In the genomic region with DNA sequence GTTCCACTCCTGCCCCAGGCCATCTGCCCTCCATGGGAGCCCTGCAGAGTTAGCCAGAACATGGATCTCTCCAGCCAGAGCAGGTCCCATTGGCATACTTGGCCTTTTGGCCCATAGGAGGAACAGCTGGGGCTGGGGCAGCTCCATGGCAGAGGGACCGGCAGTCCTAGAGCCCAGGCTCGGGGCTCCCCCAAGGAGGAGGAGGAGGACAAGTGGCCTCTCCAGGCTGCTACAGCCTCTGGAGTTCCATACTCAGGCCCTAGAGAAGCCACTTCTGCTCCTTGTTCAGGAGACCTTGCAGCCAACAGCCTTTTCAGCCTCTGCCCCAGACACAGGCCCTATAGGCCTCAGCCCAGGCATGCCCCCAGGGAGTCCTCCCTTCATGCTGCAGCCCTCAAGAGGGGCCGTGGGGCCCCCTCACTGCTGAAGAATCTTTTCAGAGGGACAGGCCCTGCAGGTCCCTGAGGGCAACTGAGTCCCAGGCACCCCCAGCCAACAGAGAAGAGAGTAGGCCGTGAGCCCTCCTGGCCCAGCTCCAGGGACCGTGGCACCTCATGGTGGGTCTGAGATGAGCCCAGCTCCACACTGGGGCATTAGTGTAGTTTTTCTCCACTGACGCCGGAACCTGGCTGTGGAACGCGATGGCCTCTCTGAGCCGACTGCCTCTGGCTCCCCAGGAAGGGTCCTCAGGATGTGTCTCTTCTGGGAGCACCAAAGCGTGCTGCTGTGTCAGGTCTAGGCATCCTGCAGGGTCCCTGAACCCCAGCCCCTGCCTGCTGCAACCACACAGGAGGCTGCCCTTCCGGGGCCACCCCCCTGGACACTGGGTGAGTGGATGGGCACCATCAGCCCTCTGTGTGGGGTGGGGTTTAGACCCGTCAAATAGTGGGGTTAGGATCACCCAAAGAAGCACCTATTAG, we compare ENCODE assay signal across 23 cellular contexts.
"Had no signal": no experiment of that assay in that cellular context is flagged by ENCODE, and none has a peak within 500 bp of the region (broad histone marks: within the 10 kb centered on the region; RNA-seq: fewer than 3 reads in every experiment).

No MANE protein-coding gene starts in this region.

- H3K4me3 ChIP-seq: esophagus muscularis mucosa, heart right ventricle, right atrium auricular region, spleen, suprapubic skin, tibial nerve, uterus had no signal

- H3K27me3 ChIP-seq: esophagus muscularis mucosa, heart right ventricle, right atrium auricular region, spleen, tibial nerve, uterus had no signal

- DNase-seq: activated B cell treated with CpG ODN at 0.5 μM for 24 hours; activated CD4-positive, alpha-beta T cell treated with anti-CD3 and anti-CD28 coated beads, Interleukin-2, amount 50 U/mL, for 1 hour; activated CD8-positive, alpha-beta memory T cell treated with anti-CD3 and anti-CD28 coated beads, Interleukin-2, amount 10 ng/mL, durations not matched to agents 7 days and 5 days; activated CD8-positive, alpha-beta T cell treated with anti-CD3 and anti-CD28 coated beads, Interleukin-2, amount 10 ng/mL, durations not matched to agents 7 days and 5 days; activated naive CD4-positive, alpha-beta T cell; activated T-cell treated with anti-CD3 and anti-CD28 coated beads, Interleukin-2, amount 50 U/mL, for 72 hours; anterior cingulate cortex; dermis blood vessel endothelial cell; effector CD4-positive, alpha-beta T cell; foreskin melanocyte; heart right ventricle; kidney glomerular epithelial cell; mammary epithelial cell; naive thymus-derived CD4-positive, alpha-beta T cell; occipital lobe; spleen; stimulated activated naive CD4-positive, alpha-beta T cell; uterus had no signal

- ATAC-seq: activated CD8-positive, alpha-beta memory T cell treated with anti-CD3 and anti-CD28 coated beads, Interleukin-2, amount 10 ng/mL, durations not matched to agents 7 days and 5 days; activated CD8-positive, alpha-beta T cell treated with anti-CD3 and anti-CD28 coated beads, Interleukin-2, amount 10 ng/mL, durations not matched to agents 7 days and 5 days; activated T-cell treated with anti-CD3 and anti-CD28 coated beads, Interleukin-2, amount 50 U/mL, for 72 hours; heart right ventricle; left lobe of liver; naive thymus-derived CD4-positive, alpha-beta T cell had no signal

- H3K27ac ChIP-seq: heart right ventricle, right atrium auricular region, suprapubic skin, uterus had no signal

- H3K9me3 ChIP-seq: esophagus muscularis mucosa, heart right ventricle, right atrium auricular region, spleen, suprapubic skin, tibial nerve, uterus had no signal

- H3K36me3 ChIP-seq: esophagus muscularis mucosa, heart right ventricle, right atrium auricular region, spleen, suprapubic skin, tibial nerve, uterus had no signal
